ENCODE assay signal across 1 cellular context in the genomic region with DNA sequence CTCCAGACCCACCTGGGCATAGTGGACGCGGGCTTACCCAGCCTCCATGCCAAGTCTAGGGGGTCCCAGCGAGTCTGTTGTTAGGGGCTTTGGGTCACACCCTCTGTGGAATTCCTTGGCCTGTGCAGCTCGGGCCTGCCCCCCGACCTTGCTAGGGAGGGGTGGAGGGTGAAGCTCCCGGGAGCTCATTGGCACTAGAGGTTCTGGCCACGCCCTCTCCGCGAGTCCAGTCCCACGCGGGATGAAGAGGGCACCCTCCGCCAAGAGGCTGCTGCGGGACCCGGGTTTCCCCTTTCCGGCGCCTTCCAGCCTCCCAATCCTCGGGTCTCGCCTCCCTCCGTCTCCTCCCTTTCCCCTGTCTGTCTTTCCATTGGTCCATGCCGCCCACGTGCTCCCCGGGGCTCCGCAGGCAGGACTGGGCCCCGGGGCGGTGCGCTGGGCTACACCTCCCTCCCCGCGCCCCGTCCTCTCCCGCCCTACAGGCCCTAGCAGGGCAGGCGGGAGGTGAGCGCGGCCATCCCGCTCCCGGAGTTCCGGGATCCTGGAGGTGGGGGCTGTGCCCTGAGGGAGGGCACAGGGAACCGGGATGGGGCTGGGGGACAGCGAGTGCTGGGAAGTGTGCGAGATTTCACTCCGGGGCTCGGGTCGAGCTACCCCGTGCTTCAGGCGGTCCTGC.
TF ChIP-seq lines count a peak whose summit lies in the region.

No MANE protein-coding gene starts in this region.

TF ChIP-seq in HepG2, 621 proteins besides CTCF, POLR2A, EP300 and RAD21 (continues in another document):
- TF ChIP-seq, protein P1, sequence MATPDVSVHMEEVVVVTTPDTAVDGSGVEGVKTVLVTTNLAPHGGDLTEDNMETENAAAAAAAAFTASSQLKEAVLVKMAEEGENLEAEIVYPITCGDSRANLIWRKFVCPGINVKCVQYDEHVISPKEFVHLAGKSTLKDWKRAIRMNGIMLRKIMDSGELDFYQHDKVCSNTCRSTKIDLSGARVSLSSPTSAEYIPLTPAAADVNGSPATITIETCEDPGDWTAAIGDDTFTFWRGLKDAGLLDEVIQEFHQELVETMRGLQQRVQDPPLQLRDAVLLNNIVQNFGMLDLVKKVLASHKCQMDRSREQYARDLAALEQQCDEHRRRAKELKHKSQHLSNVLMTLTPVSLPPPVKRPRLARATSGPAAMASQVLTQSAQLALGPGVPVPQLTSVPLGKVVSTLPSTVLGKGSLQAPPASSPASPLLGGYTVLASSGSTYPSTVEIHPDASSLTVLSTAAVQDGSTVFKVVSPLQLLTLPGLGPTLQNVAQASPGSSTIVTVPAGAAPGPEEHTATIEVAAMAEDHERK (CRISPR knock-in tag; IDR thresholded peaks at IDR 0.05; ENCODE audit: low read depth), result 0 out of 2 replicates have a peak, but pooled peaks have one; percentile 16
- TF ChIP-seq BCL6 (CRISPR knock-in tag; IDR thresholded peaks at IDR 0.05) (0 out of 2 replicates have a peak, but pooled peaks have one; percentile 37), ZNF253 (CRISPR knock-in tag; IDR thresholded peaks at IDR 0.05; ENCODE audit: borderline replicate concordance) (0 out of 2 replicates have a peak, but pooled peaks have one; percentile 19), ZNF543 (CRISPR knock-in tag; IDR thresholded peaks at IDR 0.05) (0 out of 2 replicates have a peak, but pooled peaks have one; percentile 7), ZNF530 (CRISPR knock-in tag; IDR thresholded peaks at IDR 0.05; ENCODE audit: low read depth) (no peak), NCOR1 (IDR thresholded peaks at IDR 0.05; ENCODE audit: borderline replicate concordance, low read length) (no peak), ZFP37 (CRISPR knock-in tag; IDR thresholded peaks at IDR 0.05; ENCODE audit: borderline replicate concordance) (no peak), RXRB (CRISPR knock-in tag; IDR thresholded peaks at IDR 0.05; ENCODE audit: borderline replicate concordance) (peak; percentile 23; the same call in 1 of the 2 replicates), NKX3-1 (CRISPR knock-in tag; IDR thresholded peaks at IDR 0.05) (no peak), SOX13 (IDR thresholded peaks at IDR 0.05) (no peak), SOX13 (CRISPR knock-in tag; conservative IDR thresholded peaks at IDR 0.05 in 1 of 2, IDR thresholded peaks at IDR 0.05 in 1 of 2) (no peak; a peak in 1 of 4 replicates), ZNF143 (CRISPR knock-in tag; IDR thresholded peaks at IDR 0.05) (no peak), ERF (CRISPR knock-in tag; IDR thresholded peaks at IDR 0.05) (no peak), DMAP1 (CRISPR knock-in tag; IDR thresholded peaks at IDR 0.05) (peak; percentile 31; the same call in 1 of the 2 replicates), PHF20 (CRISPR knock-in tag; IDR thresholded peaks at IDR 0.05) (peak; percentile 71; the same call in 1 of the 2 replicates), ZNF563 (CRISPR knock-in tag; IDR thresholded peaks at IDR 0.05) (peak; percentile 36; the same call in 1 of the 2 replicates), WIZ (CRISPR knock-in tag; IDR thresholded peaks at IDR 0.05) (no peak), ZNF878 (CRISPR knock-in tag; IDR thresholded peaks at IDR 0.05) (no peak; the same call in 1 of the 2 replicates), HOXA5 (CRISPR knock-in tag; IDR thresholded peaks at IDR 0.05) (peak; percentile 60), ZNF10 (CRISPR knock-in tag; IDR thresholded peaks at IDR 0.05; ENCODE audit: borderline replicate concordance, low read depth) (no peak), ZNF335 (CRISPR knock-in tag; IDR thresholded peaks at IDR 0.05) (0 out of 2 replicates have a peak, but pooled peaks have one; percentile 22), KLF13 (CRISPR knock-in tag; IDR thresholded peaks at IDR 0.05) (no peak), ZNF564 (CRISPR knock-in tag; IDR thresholded peaks at IDR 0.05) (0 out of 2 replicates have a peak, but pooled peaks have one; percentile 41), GABPB1 (CRISPR knock-in tag; IDR thresholded peaks at IDR 0.05) (peak; percentile 77; the same call in 1 of the 2 replicates), SUZ12 (IDR thresholded peaks at IDR 0.05; ENCODE audit: low read depth, low read length) (no peak), JDP2 (CRISPR knock-in tag; IDR thresholded peaks at IDR 0.05; ENCODE audit: borderline replicate concordance) (no peak), ISL2 (CRISPR knock-in tag; IDR thresholded peaks at IDR 0.05) (0 out of 2 replicates have a peak, but pooled peaks have one; percentile 10), AHR (CRISPR knock-in tag; IDR thresholded peaks at IDR 0.05) (no peak; the same call in 1 of the 2 replicates), MAZ (IDR thresholded peaks at IDR 0.05; ENCODE audit: borderline replicate concordance, low read depth, low read length) (no peak), MAZ (CRISPR knock-in tag; IDR thresholded peaks at IDR 0.05; ENCODE audit: low read depth) (peak; percentile 40; the same call in 1 of the 2 replicates), KDM4B (CRISPR knock-in tag; IDR thresholded peaks at IDR 0.05) (peak; percentile 6; the same call in 1 of the 2 replicates), ZFP36 (IDR thresholded peaks at IDR 0.05; ENCODE audit: borderline replicate concordance, low read depth, low read length, partially characterized antibody) (no peak), SIX1 (CRISPR knock-in tag; IDR thresholded peaks at IDR 0.05; ENCODE audit: borderline replicate concordance) (no peak), CREB1 (IDR thresholded peaks at IDR 0.05) (no peak), CREB1 (CRISPR knock-in tag; IDR thresholded peaks at IDR 0.05) (no peak), KLF12 (CRISPR knock-in tag; IDR thresholded peaks at IDR 0.05; ENCODE audit: borderline replicate concordance) (no peak), KDM6A (CRISPR knock-in tag; IDR thresholded peaks at IDR 0.05; ENCODE audit: low read depth) (no peak)
- TF ChIP-seq, protein P2, sequence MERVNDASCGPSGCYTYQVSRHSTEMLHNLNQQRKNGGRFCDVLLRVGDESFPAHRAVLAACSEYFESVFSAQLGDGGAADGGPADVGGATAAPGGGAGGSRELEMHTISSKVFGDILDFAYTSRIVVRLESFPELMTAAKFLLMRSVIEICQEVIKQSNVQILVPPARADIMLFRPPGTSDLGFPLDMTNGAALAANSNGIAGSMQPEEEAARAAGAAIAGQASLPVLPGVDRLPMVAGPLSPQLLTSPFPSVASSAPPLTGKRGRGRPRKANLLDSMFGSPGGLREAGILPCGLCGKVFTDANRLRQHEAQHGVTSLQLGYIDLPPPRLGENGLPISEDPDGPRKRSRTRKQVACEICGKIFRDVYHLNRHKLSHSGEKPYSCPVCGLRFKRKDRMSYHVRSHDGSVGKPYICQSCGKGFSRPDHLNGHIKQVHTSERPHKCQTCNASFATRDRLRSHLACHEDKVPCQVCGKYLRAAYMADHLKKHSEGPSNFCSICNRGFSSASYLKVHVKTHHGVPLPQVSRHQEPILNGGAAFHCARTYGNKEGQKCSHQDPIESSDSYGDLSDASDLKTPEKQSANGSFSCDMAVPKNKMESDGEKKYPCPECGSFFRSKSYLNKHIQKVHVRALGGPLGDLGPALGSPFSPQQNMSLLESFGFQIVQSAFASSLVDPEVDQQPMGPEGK (CRISPR knock-in tag; IDR thresholded peaks at IDR 0.05), result peak; percentile 74
- TF ChIP-seq, protein P3, sequence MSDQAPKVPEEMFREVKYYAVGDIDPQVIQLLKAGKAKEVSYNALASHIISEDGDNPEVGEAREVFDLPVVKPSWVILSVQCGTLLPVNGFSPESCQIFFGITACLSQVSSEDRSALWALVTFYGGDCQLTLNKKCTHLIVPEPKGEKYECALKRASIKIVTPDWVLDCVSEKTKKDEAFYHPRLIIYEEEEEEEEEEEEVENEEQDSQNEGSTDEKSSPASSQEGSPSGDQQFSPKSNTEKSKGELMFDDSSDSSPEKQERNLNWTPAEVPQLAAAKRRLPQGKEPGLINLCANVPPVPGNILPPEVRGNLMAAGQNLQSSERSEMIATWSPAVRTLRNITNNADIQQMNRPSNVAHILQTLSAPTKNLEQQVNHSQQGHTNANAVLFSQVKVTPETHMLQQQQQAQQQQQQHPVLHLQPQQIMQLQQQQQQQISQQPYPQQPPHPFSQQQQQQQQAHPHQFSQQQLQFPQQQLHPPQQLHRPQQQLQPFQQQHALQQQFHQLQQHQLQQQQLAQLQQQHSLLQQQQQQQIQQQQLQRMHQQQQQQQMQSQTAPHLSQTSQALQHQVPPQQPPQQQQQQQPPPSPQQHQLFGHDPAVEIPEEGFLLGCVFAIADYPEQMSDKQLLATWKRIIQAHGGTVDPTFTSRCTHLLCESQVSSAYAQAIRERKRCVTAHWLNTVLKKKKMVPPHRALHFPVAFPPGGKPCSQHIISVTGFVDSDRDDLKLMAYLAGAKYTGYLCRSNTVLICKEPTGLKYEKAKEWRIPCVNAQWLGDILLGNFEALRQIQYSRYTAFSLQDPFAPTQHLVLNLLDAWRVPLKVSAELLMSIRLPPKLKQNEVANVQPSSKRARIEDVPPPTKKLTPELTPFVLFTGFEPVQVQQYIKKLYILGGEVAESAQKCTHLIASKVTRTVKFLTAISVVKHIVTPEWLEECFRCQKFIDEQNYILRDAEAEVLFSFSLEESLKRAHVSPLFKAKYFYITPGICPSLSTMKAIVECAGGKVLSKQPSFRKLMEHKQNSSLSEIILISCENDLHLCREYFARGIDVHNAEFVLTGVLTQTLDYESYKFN (CRISPR knock-in tag; conservative IDR thresholded peaks at IDR 0.05), result peak; percentile 20; the same call in 1 of the 2 replicates
- TF ChIP-seq, protein P4, sequence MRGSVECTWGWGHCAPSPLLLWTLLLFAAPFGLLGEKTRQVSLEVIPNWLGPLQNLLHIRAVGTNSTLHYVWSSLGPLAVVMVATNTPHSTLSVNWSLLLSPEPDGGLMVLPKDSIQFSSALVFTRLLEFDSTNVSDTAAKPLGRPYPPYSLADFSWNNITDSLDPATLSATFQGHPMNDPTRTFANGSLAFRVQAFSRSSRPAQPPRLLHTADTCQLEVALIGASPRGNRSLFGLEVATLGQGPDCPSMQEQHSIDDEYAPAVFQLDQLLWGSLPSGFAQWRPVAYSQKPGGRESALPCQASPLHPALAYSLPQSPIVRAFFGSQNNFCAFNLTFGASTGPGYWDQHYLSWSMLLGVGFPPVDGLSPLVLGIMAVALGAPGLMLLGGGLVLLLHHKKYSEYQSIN (CRISPR knock-in tag; IDR thresholded peaks at IDR 0.05; ENCODE audit: borderline replicate concordance), result no peak
- TF ChIP-seq, protein P5, sequence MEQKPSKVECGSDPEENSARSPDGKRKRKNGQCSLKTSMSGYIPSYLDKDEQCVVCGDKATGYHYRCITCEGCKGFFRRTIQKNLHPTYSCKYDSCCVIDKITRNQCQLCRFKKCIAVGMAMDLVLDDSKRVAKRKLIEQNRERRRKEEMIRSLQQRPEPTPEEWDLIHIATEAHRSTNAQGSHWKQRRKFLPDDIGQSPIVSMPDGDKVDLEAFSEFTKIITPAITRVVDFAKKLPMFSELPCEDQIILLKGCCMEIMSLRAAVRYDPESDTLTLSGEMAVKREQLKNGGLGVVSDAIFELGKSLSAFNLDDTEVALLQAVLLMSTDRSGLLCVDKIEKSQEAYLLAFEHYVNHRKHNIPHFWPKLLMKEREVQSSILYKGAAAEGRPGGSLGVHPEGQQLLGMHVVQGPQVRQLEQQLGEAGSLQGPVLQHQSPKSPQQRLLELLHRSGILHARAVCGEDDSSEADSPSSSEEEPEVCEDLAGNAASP (CRISPR knock-in tag; IDR thresholded peaks at IDR 0.05; ENCODE audit: borderline replicate concordance), result 0 out of 2 replicates have a peak, but pooled peaks have one; percentile 21
- TF ChIP-seq, protein P6, sequence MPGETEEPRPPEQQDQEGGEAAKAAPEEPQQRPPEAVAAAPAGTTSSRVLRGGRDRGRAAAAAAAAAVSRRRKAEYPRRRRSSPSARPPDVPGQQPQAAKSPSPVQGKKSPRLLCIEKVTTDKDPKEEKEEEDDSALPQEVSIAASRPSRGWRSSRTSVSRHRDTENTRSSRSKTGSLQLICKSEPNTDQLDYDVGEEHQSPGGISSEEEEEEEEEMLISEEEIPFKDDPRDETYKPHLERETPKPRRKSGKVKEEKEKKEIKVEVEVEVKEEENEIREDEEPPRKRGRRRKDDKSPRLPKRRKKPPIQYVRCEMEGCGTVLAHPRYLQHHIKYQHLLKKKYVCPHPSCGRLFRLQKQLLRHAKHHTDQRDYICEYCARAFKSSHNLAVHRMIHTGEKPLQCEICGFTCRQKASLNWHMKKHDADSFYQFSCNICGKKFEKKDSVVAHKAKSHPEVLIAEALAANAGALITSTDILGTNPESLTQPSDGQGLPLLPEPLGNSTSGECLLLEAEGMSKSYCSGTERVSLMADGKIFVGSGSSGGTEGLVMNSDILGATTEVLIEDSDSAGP (CRISPR knock-in tag; IDR thresholded peaks at IDR 0.05; ENCODE audit: borderline replicate concordance), result peak; percentile 62; the same call in 1 of the 2 replicates
- TF ChIP-seq, protein P7, sequence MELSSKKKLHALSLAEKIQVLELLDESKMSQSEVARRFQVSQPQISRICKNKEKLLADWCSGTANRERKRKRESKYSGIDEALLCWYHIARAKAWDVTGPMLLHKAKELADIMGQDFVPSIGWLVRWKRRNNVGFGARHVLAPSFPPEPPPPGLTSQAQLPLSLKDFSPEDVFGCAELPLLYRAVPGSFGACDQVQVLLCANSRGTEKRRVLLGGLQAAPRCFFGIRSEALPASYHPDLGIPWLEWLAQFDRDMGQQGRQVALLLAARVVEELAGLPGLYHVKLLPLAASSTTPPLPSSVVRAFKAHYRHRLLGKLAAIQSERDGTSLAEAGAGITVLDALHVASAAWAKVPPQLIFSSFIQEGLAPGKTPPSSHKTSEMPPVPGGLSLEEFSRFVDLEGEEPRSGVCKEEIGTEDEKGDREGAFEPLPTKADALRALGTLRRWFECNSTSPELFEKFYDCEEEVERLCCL (CRISPR knock-in tag; IDR thresholded peaks at IDR 0.05; ENCODE audit: borderline replicate concordance), result no peak
- TF ChIP-seq, protein P8, sequence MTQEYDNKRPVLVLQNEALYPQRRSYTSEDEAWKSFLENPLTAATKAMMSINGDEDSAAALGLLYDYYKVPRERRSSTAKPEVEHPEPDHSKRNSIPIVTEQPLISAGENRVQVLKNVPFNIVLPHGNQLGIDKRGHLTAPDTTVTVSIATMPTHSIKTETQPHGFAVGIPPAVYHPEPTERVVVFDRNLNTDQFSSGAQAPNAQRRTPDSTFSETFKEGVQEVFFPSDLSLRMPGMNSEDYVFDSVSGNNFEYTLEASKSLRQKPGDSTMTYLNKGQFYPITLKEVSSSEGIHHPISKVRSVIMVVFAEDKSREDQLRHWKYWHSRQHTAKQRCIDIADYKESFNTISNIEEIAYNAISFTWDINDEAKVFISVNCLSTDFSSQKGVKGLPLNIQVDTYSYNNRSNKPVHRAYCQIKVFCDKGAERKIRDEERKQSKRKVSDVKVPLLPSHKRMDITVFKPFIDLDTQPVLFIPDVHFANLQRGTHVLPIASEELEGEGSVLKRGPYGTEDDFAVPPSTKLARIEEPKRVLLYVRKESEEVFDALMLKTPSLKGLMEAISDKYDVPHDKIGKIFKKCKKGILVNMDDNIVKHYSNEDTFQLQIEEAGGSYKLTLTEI (CRISPR knock-in tag; conservative IDR thresholded peaks at IDR 0.05), result no peak
- TF ChIP-seq, protein P9, sequence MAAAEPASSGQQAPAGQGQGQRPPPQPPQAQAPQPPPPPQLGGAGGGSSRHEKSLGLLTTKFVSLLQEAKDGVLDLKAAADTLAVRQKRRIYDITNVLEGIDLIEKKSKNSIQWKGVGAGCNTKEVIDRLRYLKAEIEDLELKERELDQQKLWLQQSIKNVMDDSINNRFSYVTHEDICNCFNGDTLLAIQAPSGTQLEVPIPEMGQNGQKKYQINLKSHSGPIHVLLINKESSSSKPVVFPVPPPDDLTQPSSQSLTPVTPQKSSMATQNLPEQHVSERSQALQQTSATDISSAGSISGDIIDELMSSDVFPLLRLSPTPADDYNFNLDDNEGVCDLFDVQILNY (CRISPR knock-in tag; conservative IDR thresholded peaks at IDR 0.05), result no peak
